Comparison of ENCODE assay signal across 16 cellular contexts in the genomic region with DNA sequence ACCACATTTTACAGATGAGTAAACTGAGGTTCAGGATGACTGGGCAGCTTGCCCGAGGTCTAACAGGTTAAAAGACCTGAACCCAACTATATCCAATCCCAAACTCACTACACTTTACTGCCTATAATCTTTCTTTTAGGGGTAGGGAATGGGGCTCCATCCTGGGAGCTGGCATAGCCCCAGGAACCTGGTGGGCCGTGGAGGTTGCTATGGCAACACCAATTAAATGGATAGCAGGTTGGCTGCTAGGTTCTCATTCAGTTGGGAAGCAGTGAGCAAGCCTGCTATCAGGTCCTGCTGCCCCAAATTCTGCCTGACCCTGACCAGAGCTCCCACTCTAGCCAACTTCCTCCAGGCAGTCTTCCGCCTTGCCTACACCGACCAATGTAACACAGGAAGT. TPM values are rescaled to one million over a fixed set of nuclear protein-coding genes. Genes with fewer than 3 reads are reported as not detected.
DNase-seq lines count a peak whose midpoint lies in the region; ATAC-seq and TF ChIP-seq lines count a peak whose summit lies in the region.
"Had no signal": no experiment of that assay in that cellular context is flagged by ENCODE, and none has a peak within 500 bp of the region (broad histone marks: within the 10 kb centered on the region; RNA-seq: fewer than 3 reads in every experiment).

No MANE protein-coding gene starts in this region.

- no peaks in the 10 kb centered on the region for H3K9me3 ChIP-seq in body of pancreas
- H3K9me3 ChIP-seq: heart left ventricle, testis had no signal

- no peaks in the 10 kb centered on the region for H3K36me3 Mint-ChIP-seq in natural killer cell treated with Interleukin-12 subunit alpha and Interleukin-12 subunit beta and Interleukin-15 and Interleukin-18, amount 100 ng/mL, for 72 hours
- H3K36me3 Mint-ChIP-seq in natural killer cell, result no peaks in the 10 kb centered on the region
- H3K36me3 Mint-ChIP-seq in brain, result peaks cover 4% of the 10 kb centered on the region
- H3K36me3 Mint-ChIP-seq in stimulated activated effector memory CD8-positive, alpha-beta T cell treated with anti-CD3 and anti-CD28 coated beads, Interleukin-12 subunit alpha, Interleukin-12 subunit beta, amount 100 ng/mL, for 72 hours, result peaks cover 48% of the 10 kb centered on the region

- 70 to 81% methylated on average over 4 of the region's 4 CpGs for WGBS in body of pancreas, 2 donors

- H3K27ac Mint-ChIP-seq in natural killer cell treated with Interleukin-12 subunit alpha and Interleukin-12 subunit beta and Interleukin-15 and Interleukin-18, amount 100 ng/mL, for 72 hours, result peak overlapping the region in 1 of 2 donors; percentile 80
- H3K27ac Mint-ChIP-seq in natural killer cell (peak overlapping the region in 1 of 2 donors; percentile 37), brain (peak overlapping the region; percentile 93 to 99 (median 98))
- H3K27ac Mint-ChIP-seq in stimulated activated effector memory CD8-positive, alpha-beta T cell treated with anti-CD3 and anti-CD28 coated beads, Interleukin-12 subunit alpha, Interleukin-12 subunit beta, amount 100 ng/mL, for 72 hours, result peak overlapping the region; percentile 76
- H3K27ac Mint-ChIP-seq: activated CD4-positive, alpha-beta T cell treated with anti-CD3 and anti-CD28 coated beads for 36 hours had no signal

- DNase-seq in natural killer cell treated with Interleukin-12 subunit alpha and Interleukin-12 subunit beta and Interleukin-15 and Interleukin-18, amount 100 ng/mL, for 72 hours (ENCODE audit: low spot score), result no peak
- no peak for DNase-seq in natural killer cell
- peak; percentile 12 for DNase-seq in NCI-H2029 treated with DMSO at 0.1 percent for 48 hours (lab: John Stamatoyannopoulos, UW)
- DNase-seq in stimulated activated effector memory CD8-positive, alpha-beta T cell treated with anti-CD3 and anti-CD28 coated beads, Interleukin-12 subunit alpha, Interleukin-12 subunit beta, amount 100 ng/mL, for 72 hours (ENCODE audit: low spot score in 2 of 2), result no peak
- no peak for DNase-seq in body of pancreas
- DNase-seq in GM13977 (ENCODE audit: low spot score), result no peak
- no peak for DNase-seq in nucleus accumbens (lab: John Stamatoyannopoulos, UW)
- DNase-seq: activated CD4-positive, alpha-beta T cell treated with anti-CD3 and anti-CD28 coated beads for 36 hours; anterior cingulate cortex; HCEC 1CT; heart left ventricle; KBM-7; NCI-H774; testis had no signal

- no peak overlapping the region for H3K4me3 ChIP-seq in body of pancreas
- H3K4me3 ChIP-seq: heart left ventricle, testis had no signal

- H3K9me3 Mint-ChIP-seq in natural killer cell treated with Interleukin-12 subunit alpha and Interleukin-12 subunit beta and Interleukin-15 and Interleukin-18, amount 100 ng/mL, for 72 hours, result no peaks in the 10 kb centered on the region
- H3K9me3 Mint-ChIP-seq in natural killer cell, result no peaks in the 10 kb centered on the region
- H3K9me3 Mint-ChIP-seq in brain, result no peaks in the 10 kb centered on the region
- no peaks in the 10 kb centered on the region for H3K9me3 Mint-ChIP-seq in stimulated activated effector memory CD8-positive, alpha-beta T cell treated with anti-CD3 and anti-CD28 coated beads, Interleukin-12 subunit alpha, Interleukin-12 subunit beta, amount 100 ng/mL, for 72 hours

- in situ Hi-C loops in GM13977 (cut with MboI; ENCODE audit: low pct_unique_long_range_greater_than_20kb, low sequenced_read_pairs, unreplicated experiment), result no loop called here

- no peaks in the 10 kb centered on the region for H3K27me3 ChIP-seq in body of pancreas
- H3K27me3 ChIP-seq: heart left ventricle, testis had no signal

- no peak overlapping the region for H3K27ac ChIP-seq in body of pancreas
- H3K27ac ChIP-seq: heart left ventricle, testis had no signal

- no peaks in the 10 kb centered on the region for H3K36me3 ChIP-seq in body of pancreas (replicated peaks in 1 of 2; ENCODE audit: insufficient read depth in 1 of 2, low read depth in 2 of 2)

- no peaks in the 10 kb centered on the region for H3K4me1 ChIP-seq in body of pancreas

- TF ChIP-seq POLR2A in body of pancreas (IDR thresholded peaks at IDR 0.05), result no peak

- no peaks in the 10 kb centered on the region for H3K27me3 Mint-ChIP-seq in natural killer cell treated with Interleukin-12 subunit alpha and Interleukin-12 subunit beta and Interleukin-15 and Interleukin-18, amount 100 ng/mL, for 72 hours
- H3K27me3 Mint-ChIP-seq in natural killer cell (ENCODE audit: low read depth in 2 of 2), result no peaks in the 10 kb centered on the region
- H3K27me3 Mint-ChIP-seq in brain, result no peaks in the 10 kb centered on the region
- H3K27me3 Mint-ChIP-seq: activated CD4-positive, alpha-beta T cell treated with anti-CD3 and anti-CD28 coated beads for 36 hours had no signal

- intact Hi-C loops in natural killer cell (cut with micrococcal nuclease), result no loop called here
- intact Hi-C loops in body of pancreas (cut with DNase I), result no loop called here

- H3K4me1 Mint-ChIP-seq in natural killer cell treated with Interleukin-12 subunit alpha and Interleukin-12 subunit beta and Interleukin-15 and Interleukin-18, amount 100 ng/mL, for 72 hours (ENCODE audit: low read depth in 2 of 2), result peaks cover 12 to 21% of the 10 kb centered on the region in 2 donors
- H3K4me1 Mint-ChIP-seq in natural killer cell, result peaks cover 10 to 21% of the 10 kb centered on the region in 2 donors
- H3K4me1 Mint-ChIP-seq in brain, result peaks cover 74% of the 10 kb centered on the region
- H3K4me1 Mint-ChIP-seq in stimulated activated effector memory CD8-positive, alpha-beta T cell treated with anti-CD3 and anti-CD28 coated beads, Interleukin-12 subunit alpha, Interleukin-12 subunit beta, amount 100 ng/mL, for 72 hours, result peaks cover 16% of the 10 kb centered on the region
- H3K4me1 Mint-ChIP-seq: activated CD4-positive, alpha-beta T cell treated with anti-CD3 and anti-CD28 coated beads for 36 hours had no signal

- TF ChIP-seq CTCF in natural killer cell (IDR thresholded peaks at IDR 0.05), result no peak
- no peak for TF ChIP-seq CTCF in brain (conservative IDR thresholded peaks at IDR 0.05)
- no peak for TF ChIP-seq CTCF in body of pancreas (IDR thresholded peaks at IDR 0.05)
- TF ChIP-seq CTCF in GM13977 (IDR thresholded peaks at IDR 0.05; ENCODE audit: extremely low read depth, insufficient read depth, missing control alignments), result no peak

- H3K4me3 Mint-ChIP-seq in natural killer cell treated with Interleukin-12 subunit alpha and Interleukin-12 subunit beta and Interleukin-15 and Interleukin-18, amount 100 ng/mL, for 72 hours, result peak overlapping the region; percentile 34
- H3K4me3 Mint-ChIP-seq in natural killer cell, result no peak overlapping the region
- peak overlapping the region in 2 of 5 experiments; percentile 48 to 54 for H3K4me3 Mint-ChIP-seq in brain
- H3K4me3 Mint-ChIP-seq in stimulated activated effector memory CD8-positive, alpha-beta T cell treated with anti-CD3 and anti-CD28 coated beads, Interleukin-12 subunit alpha, Interleukin-12 subunit beta, amount 100 ng/mL, for 72 hours, result no peak overlapping the region
- H3K4me3 Mint-ChIP-seq: activated CD4-positive, alpha-beta T cell treated with anti-CD3 and anti-CD28 coated beads for 36 hours had no signal

- ATAC-seq in natural killer cell treated with Interleukin-12 subunit alpha and Interleukin-12 subunit beta and Interleukin-15 and Interleukin-18, amount 100 ng/mL, for 72 hours, result peak in 1 of 2 donors; percentile 52
- ATAC-seq in natural killer cell (no peak), body of pancreas (no peak)
- ATAC-seq in stimulated activated effector memory CD8-positive, alpha-beta T cell treated with anti-CD3 and anti-CD28 coated beads, Interleukin-12 subunit alpha, Interleukin-12 subunit beta, amount 100 ng/mL, for 72 hours, result no peak
- ATAC-seq: activated CD4-positive, alpha-beta T cell treated with anti-CD3 and anti-CD28 coated beads for 36 hours; Panc1 had no signal

RNA-seq across cellular contexts. Expression of a gene that starts 40.9 kb away (rescaled TPM):
- 100 to 1,000 TPM in 1 of 2 donors, 10 to 100 TPM in 1; 87.8 to 194 TPM for total RNA-seq in natural killer cell treated with Interleukin-12 subunit alpha and Interleukin-12 subunit beta and Interleukin-15 and Interleukin-18, amount 100 ng/mL, for 72 hours
- total RNA-seq in natural killer cell (10 to 100 TPM; 23.2 to 27.3 (median 24.9) TPM), body of pancreas (1 to 10 TPM; 1.3 to 4.2 TPM)
- 17.4 TPM for polyA plus RNA-seq in brain (ENCODE audit: insufficient read depth, low read depth, low replicate concordance)

RNA-seq across cellular contexts. Expression of a gene that starts 48.6 kb away (rescaled TPM):
- total RNA-seq in natural killer cell treated with Interleukin-12 subunit alpha and Interleukin-12 subunit beta and Interleukin-15 and Interleukin-18, amount 100 ng/mL, for 72 hours, result 10 to 100 TPM; 62.6 to 65.4 TPM
- total RNA-seq in natural killer cell, result 10 to 100 TPM; 48.6 to 70.4 (median 69.2) TPM
- 54.8 TPM for polyA plus RNA-seq in brain (ENCODE audit: insufficient read depth, low read depth, low replicate concordance)
- total RNA-seq in body of pancreas, result 10 to 100 TPM in 1 of 2 donors, 1 to 10 TPM in 1; 9.6 to 15.2 TPM

Comparison
In these comparisons a context has a peak if more than half of its experiments do, and no peak if none do; other contexts are left out.
1. RNA of a gene that starts 40.9 kb away (total RNA-seq): 87.8 to 194 TPM in natural killer cell treated with Interleukin-12 subunit alpha and Interleukin-12 subunit beta and Interleukin-15 and Interleukin-18, amount 100 ng/mL, for 72 hours and 23.2 to 27.3 TPM in natural killer cell; 1.3 to 4.2 TPM in body of pancreas; every median in the first group is over 4 times any median in the second.